8 cellular contexts compared by ENCODE assay signal in genomic region chr2:172102858-172103359, GRCh38. TPM values are rescaled to one million over a fixed set of nuclear protein-coding genes. Genes with fewer than 3 reads are reported as not detected.
DNase-seq lines count a peak whose midpoint lies in the region; ATAC-seq, FAIRE-seq and TF ChIP-seq lines count a peak whose summit lies in the region.

Gene DLX2 (minus strand): TSS chr2:172102900. CDS start chr2:172102538, 362 bp downstream.

- no peaks in the 10 kb centered on the region for H3K36me3 ChIP-seq in CD4-positive, CD25-positive, alpha-beta regulatory T cell (ENCODE audit: control insufficient read depth, insufficient read depth, low read length)
- H3K36me3 ChIP-seq in endodermal cell (ENCODE audit: control insufficient read depth, insufficient read depth, low read length): no peaks in the 10 kb centered on the region

- H3K9ac ChIP-seq in endodermal cell (ENCODE audit: extremely low read depth, low read length, poor library complexity, severe bottlenecking): no peak within 1 kb of the TSS

- peak within 1 kb of the TSS; percentile 58 for H3K4me3 ChIP-seq in CD4-positive, CD25-positive, alpha-beta regulatory T cell (ENCODE audit: low read depth, low read length)
- H3K4me3 ChIP-seq in endodermal cell (ENCODE audit: low read length): peak within 1 kb of the TSS; percentile 75

- peak; percentile 26 for FAIRE-seq in GM19239 (lab: Jason Lieb, UNC)

- intact Hi-C loops in activated CD4-positive, alpha-beta T cell treated with anti-CD3 and anti-CD28 coated beads, Interleukin-2, amount 10 ng/mL, durations not matched to agents 24 days and 14 days (cut with micrococcal nuclease): loop anchor here (1.0 to 10.0 kb wide), 5 partner anchors 9 to 506 kb away; partner anchors contain the start of gene DLX1

- peaks cover 80% of the 10 kb centered on the region for H3K27me3 Mint-ChIP-seq in CD4-positive, CD25-positive, alpha-beta regulatory T cell
- H3K27me3 Mint-ChIP-seq in activated CD4-positive, alpha-beta T cell treated with anti-CD3 and anti-CD28 coated beads, Interleukin-2, amount 10 ng/mL, durations not matched to agents 24 days and 14 days: peaks cover 76% of the 10 kb centered on the region
- peaks cover 97% of the 10 kb centered on the region for H3K27me3 Mint-ChIP-seq in endodermal cell (ENCODE audit: insufficient read depth)
- peaks cover 95% of the 10 kb centered on the region for H3K27me3 Mint-ChIP-seq in stimulated activated memory B cell treated with anti-CD40 and anti-IgM and Interleukin-4, amounts not matched to agents 10 μg/mL and 1 μg/mL and 100 μg/mL, for 72 hours

- TF ChIP-seq CTCF in endodermal cell (conservative IDR thresholded peaks at IDR 0.05): no peak

- H3K9me3 Mint-ChIP-seq in CD4-positive, CD25-positive, alpha-beta regulatory T cell: peaks cover 0 to 7% (median 2%) of the 10 kb centered on the region in 7 donors
- peaks cover 5% of the 10 kb centered on the region for H3K9me3 Mint-ChIP-seq in activated CD4-positive, alpha-beta T cell treated with anti-CD3 and anti-CD28 coated beads, Interleukin-2, amount 10 ng/mL, durations not matched to agents 24 days and 14 days
- no peaks in the 10 kb centered on the region for H3K9me3 Mint-ChIP-seq in endodermal cell
- H3K9me3 Mint-ChIP-seq in stimulated activated memory B cell treated with anti-CD40 and anti-IgM and Interleukin-4, amounts not matched to agents 10 μg/mL and 1 μg/mL and 100 μg/mL, for 72 hours: peaks cover 4% of the 10 kb centered on the region

- peak; percentile 45 to 83 (median 58) for DNase-seq in CD4-positive, CD25-positive, alpha-beta regulatory T cell
- DNase-seq in GM19239 (ENCODE audit: insufficient read length, low spot score) (peak; percentile 74), NCI-H524 (lab: John Stamatoyannopoulos, UW) (peak; percentile 89 to 95), endodermal cell (peak; percentile 98), midbrain (lab: John Stamatoyannopoulos, UW) (peak; percentile 53)
- DNase-seq in activated CD4-positive, alpha-beta T cell treated with anti-CD3 and anti-CD28 coated beads, Interleukin-2, amount 10 ng/mL, durations not matched to agents 24 days and 14 days: peak; percentile 87

- peak within 1 kb of the TSS; percentile 82 to 90 (median 88) for H3K4me3 Mint-ChIP-seq in CD4-positive, CD25-positive, alpha-beta regulatory T cell
- H3K4me3 Mint-ChIP-seq in activated CD4-positive, alpha-beta T cell treated with anti-CD3 and anti-CD28 coated beads, Interleukin-2, amount 10 ng/mL, durations not matched to agents 24 days and 14 days: peak within 1 kb of the TSS; percentile 85
- H3K4me3 Mint-ChIP-seq in endodermal cell: peak within 1 kb of the TSS; percentile 53
- H3K4me3 Mint-ChIP-seq in stimulated activated memory B cell treated with anti-CD40 and anti-IgM and Interleukin-4, amounts not matched to agents 10 μg/mL and 1 μg/mL and 100 μg/mL, for 72 hours: peak within 1 kb of the TSS; percentile 76

- H3K4me1 ChIP-seq in CD4-positive, CD25-positive, alpha-beta regulatory T cell (ENCODE audit: control insufficient read depth, insufficient read depth, low read length, poor library complexity, severe bottlenecking): peaks cover 75% of the 10 kb centered on the region
- H3K4me1 ChIP-seq in endodermal cell (ENCODE audit: control insufficient read depth, insufficient read depth, low read length): peaks cover 5% of the 10 kb centered on the region

- no peaks in the 10 kb centered on the region for H3K9me3 ChIP-seq in CD4-positive, CD25-positive, alpha-beta regulatory T cell (ENCODE audit: control insufficient read depth in 2 of 2, low read length in 2 of 2)
- no peaks in the 10 kb centered on the region for H3K9me3 ChIP-seq in endodermal cell (ENCODE audit: control insufficient read depth, low read length)

- peaks cover 24 to 68% (median 41%) of the 10 kb centered on the region in 4 donors for H3K4me1 Mint-ChIP-seq in CD4-positive, CD25-positive, alpha-beta regulatory T cell
- peaks cover 40% of the 10 kb centered on the region for H3K4me1 Mint-ChIP-seq in activated CD4-positive, alpha-beta T cell treated with anti-CD3 and anti-CD28 coated beads, Interleukin-2, amount 10 ng/mL, durations not matched to agents 24 days and 14 days
- peaks cover 25% of the 10 kb centered on the region for H3K4me1 Mint-ChIP-seq in endodermal cell
- H3K4me1 Mint-ChIP-seq in stimulated activated memory B cell treated with anti-CD40 and anti-IgM and Interleukin-4, amounts not matched to agents 10 μg/mL and 1 μg/mL and 100 μg/mL, for 72 hours: peaks cover 40% of the 10 kb centered on the region

- peaks cover 56% of the 10 kb centered on the region for H3K27me3 ChIP-seq in CD4-positive, CD25-positive, alpha-beta regulatory T cell (ENCODE audit: control insufficient read depth, insufficient read depth, low read length)
- peaks cover 99% of the 10 kb centered on the region for H3K27me3 ChIP-seq in endodermal cell (ENCODE audit: control insufficient read depth, insufficient read depth, low read length, poor library complexity, severe bottlenecking)

- WGBS in endodermal cell (ENCODE audit: insufficient coverage in 1 of 2, insufficient read length in 1 of 2), 2 experiments: 1 to 5% methylated on average over 18 to 36 of the region's 36 CpGs

- H3K27ac Mint-ChIP-seq in CD4-positive, CD25-positive, alpha-beta regulatory T cell: peak within 1 kb of the TSS; percentile 38 to 94 (median 60)
- H3K27ac Mint-ChIP-seq in activated CD4-positive, alpha-beta T cell treated with anti-CD3 and anti-CD28 coated beads, Interleukin-2, amount 10 ng/mL, durations not matched to agents 24 days and 14 days: peak within 1 kb of the TSS; percentile 84
- no peak within 1 kb of the TSS for H3K27ac Mint-ChIP-seq in endodermal cell
- H3K27ac Mint-ChIP-seq in stimulated activated memory B cell treated with anti-CD40 and anti-IgM and Interleukin-4, amounts not matched to agents 10 μg/mL and 1 μg/mL and 100 μg/mL, for 72 hours: no peak within 1 kb of the TSS

- peaks cover 6% of the 10 kb centered on the region for H3K36me3 Mint-ChIP-seq in CD4-positive, CD25-positive, alpha-beta regulatory T cell
- H3K36me3 Mint-ChIP-seq in activated CD4-positive, alpha-beta T cell treated with anti-CD3 and anti-CD28 coated beads, Interleukin-2, amount 10 ng/mL, durations not matched to agents 24 days and 14 days (ENCODE audit: low read depth): peaks cover 4% of the 10 kb centered on the region
- no peaks in the 10 kb centered on the region for H3K36me3 Mint-ChIP-seq in endodermal cell (ENCODE audit: low read depth)
- peaks cover 4% of the 10 kb centered on the region for H3K36me3 Mint-ChIP-seq in stimulated activated memory B cell treated with anti-CD40 and anti-IgM and Interleukin-4, amounts not matched to agents 10 μg/mL and 1 μg/mL and 100 μg/mL, for 72 hours

- ATAC-seq in CD4-positive, CD25-positive, alpha-beta regulatory T cell (ENCODE audit: low read depth in 2 of 2): peak; percentile 22 to 25
- peak; percentile 74 for ATAC-seq in HG03354 (IDR thresholded peaks at IDR 0.05; ENCODE audit: poor library complexity, severe bottlenecking, unreplicated experiment)
- ATAC-seq in stimulated activated memory B cell treated with anti-CD40 and anti-IgM and Interleukin-4, amounts not matched to agents 10 μg/mL and 1 μg/mL and 100 μg/mL, for 72 hours: peak; percentile 77

- no peak within 1 kb of the TSS for H3K27ac ChIP-seq in CD4-positive, CD25-positive, alpha-beta regulatory T cell (ENCODE audit: insufficient read depth, low read length, poor library complexity, severe bottlenecking)
- H3K27ac ChIP-seq in endodermal cell (ENCODE audit: low read depth, low read length): no peak within 1 kb of the TSS

RNA-seq across cellular contexts. Expression of gene DLX2, which starts in this region (rescaled TPM):
- total RNA-seq in CD4-positive, CD25-positive, alpha-beta regulatory T cell: 0.47 TPM
- not detected for polyA plus RNA-seq in CD4-positive, CD25-positive, alpha-beta regulatory T cell
- total RNA-seq in activated CD4-positive, alpha-beta T cell treated with anti-CD3 and anti-CD28 coated beads, Interleukin-2, amount 10 ng/mL, durations not matched to agents 24 days and 14 days: 0.26 TPM in 1 of 2 replicates, not detected in the other
- under 1 TPM in 1 of 2 donors, not detected in 1; 0.13 TPM for total RNA-seq in endodermal cell
- polyA plus RNA-seq in endodermal cell (2013, experiment 1 of 2): 8.9 TPM
- polyA plus RNA-seq in endodermal cell (2013, experiment 2 of 2): 11.6 TPM

Comparison
In these comparisons a context has a peak if more than half of its experiments do, and no peak if none do; other contexts are left out.
1. Peak in DNase-seq, ATAC-seq and H3K4me3 ChIP-seq in CD4-positive, CD25-positive, alpha-beta regulatory T cell; RNA of the gene not detected or under 1 TPM.
2. Peak in DNase-seq in activated CD4-positive, alpha-beta T cell treated with anti-CD3 and anti-CD28 coated beads, Interleukin-2, amount 10 ng/mL, durations not matched to agents 24 days and 14 days; RNA of the gene not detected or under 1 TPM.
3. ATAC-seq: peak in every context shown above with its lines; median percentile 77 in stimulated activated memory B cell treated with anti-CD40 and anti-IgM and Interleukin-4, amounts not matched to agents 10 μg/mL and 1 μg/mL and 100 μg/mL, for 72 hours; 74 in HG03354; 24 in CD4-positive, CD25-positive, alpha-beta regulatory T cell.
4. H3K27ac Mint-ChIP-seq: peak in CD4-positive, CD25-positive, alpha-beta regulatory T cell (3 of 3) and activated CD4-positive, alpha-beta T cell treated with anti-CD3 and anti-CD28 coated beads, Interleukin-2, amount 10 ng/mL, durations not matched to agents 24 days and 14 days (single experiment); none in endodermal cell (single experiment) and stimulated activated memory B cell treated with anti-CD40 and anti-IgM and Interleukin-4, amounts not matched to agents 10 μg/mL and 1 μg/mL and 100 μg/mL, for 72 hours (single experiment).
5. Peak in every context shown above with its lines, with median percentiles within 50 percentile points of each other: DNase-seq and H3K4me3 Mint-ChIP-seq.